Comparison of ENCODE assay signal across 7 cellular contexts in genomic region chr11:83051760-83052671, GRCh38. TPM values are rescaled to one million over a fixed set of nuclear protein-coding genes. Genes with fewer than 3 reads are reported as not detected.
DNase-seq lines count a peak whose midpoint lies in the region; ATAC-seq and TF ChIP-seq lines count a peak whose summit lies in the region.

No MANE protein-coding gene starts in this region.

- H3K27me3 Mint-ChIP-seq in activated T-helper 17 cell treated with anti-CD3 and anti-CD28 coated beads, Interleukin-2, amount 50 U/mL, for 72 hours: no peaks in the 10 kb centered on the region
- H3K27me3 Mint-ChIP-seq in naive thymus-derived CD4-positive, alpha-beta T cell: no peaks in the 10 kb centered on the region

- no peak overlapping the region for H3K27ac Mint-ChIP-seq in activated T-helper 17 cell treated with anti-CD3 and anti-CD28 coated beads, Interleukin-2, amount 50 U/mL, for 72 hours
- H3K27ac Mint-ChIP-seq in naive thymus-derived CD4-positive, alpha-beta T cell: no peak overlapping the region

- no peaks in the 10 kb centered on the region for H3K36me3 Mint-ChIP-seq in activated T-helper 17 cell treated with anti-CD3 and anti-CD28 coated beads, Interleukin-2, amount 50 U/mL, for 72 hours (ENCODE audit: low read depth)
- peaks cover 10 to 34% (median 25%) of the 10 kb centered on the region in 5 donors for H3K36me3 Mint-ChIP-seq in naive thymus-derived CD4-positive, alpha-beta T cell

- peak; percentile 68 for DNase-seq in HT1080 (ENCODE audit: low read depth)
- DNase-seq in right atrium auricular region (ENCODE audit: low spot score): no peak
- DNase-seq in naive thymus-derived CD4-positive, alpha-beta T cell: no peak

- H3K4me1 Mint-ChIP-seq in activated T-helper 17 cell treated with anti-CD3 and anti-CD28 coated beads, Interleukin-2, amount 50 U/mL, for 72 hours: peaks cover 29% of the 10 kb centered on the region
- H3K4me1 Mint-ChIP-seq in naive thymus-derived CD4-positive, alpha-beta T cell: peaks cover 20 to 64% (median 40%) of the 10 kb centered on the region in 7 donors

- no peaks in the 10 kb centered on the region for H3K9me3 ChIP-seq in right atrium auricular region
- peaks cover 0 to 6% of the 10 kb centered on the region in 2 donors for H3K9me3 ChIP-seq in stomach smooth muscle (ENCODE audit: control insufficient read depth in 2 of 2, low read length in 2 of 2)
- peaks cover 0 to 8% (median 0%) of the 10 kb centered on the region in 3 experiments for H3K9me3 ChIP-seq in naive thymus-derived CD4-positive, alpha-beta T cell (ENCODE audit: control insufficient read depth in 2 of 3, low read length in 3 of 3)

- peak overlapping the region; percentile 43 to 66 for H3K9ac ChIP-seq in stomach smooth muscle (ENCODE audit: low read length in 2 of 2)

- intact Hi-C loops in naive thymus-derived CD4-positive, alpha-beta T cell (cut with micrococcal nuclease): no loop called here

- peaks cover 10% of the 10 kb centered on the region for H3K9me3 Mint-ChIP-seq in activated T-helper 17 cell treated with anti-CD3 and anti-CD28 coated beads, Interleukin-2, amount 50 U/mL, for 72 hours
- H3K9me3 Mint-ChIP-seq in naive thymus-derived CD4-positive, alpha-beta T cell: peaks cover 0 to 23% (median 6%) of the 10 kb centered on the region in 11 donors

- peak; percentile 63 for ATAC-seq in activated T-helper 17 cell treated with anti-CD3 and anti-CD28 coated beads, Interleukin-2, amount 50 U/mL, for 72 hours (replicated peaks)
- no peak for ATAC-seq in naive thymus-derived CD4-positive, alpha-beta T cell
- ATAC-seq in HG03045 (IDR thresholded peaks at IDR 0.05; ENCODE audit: unreplicated experiment) (no peak), HG02884 (IDR thresholded peaks at IDR 0.05; ENCODE audit: unreplicated experiment) (no peak)

- H3K4me1 ChIP-seq in right atrium auricular region (peaks cover 0 to 65% of the 10 kb centered on the region in 2 donors), stomach smooth muscle (ENCODE audit: control insufficient read depth, insufficient read depth, low read length) (peaks cover 22% of the 10 kb centered on the region)
- peaks cover 7 to 8% of the 10 kb centered on the region in 2 donors for H3K4me1 ChIP-seq in naive thymus-derived CD4-positive, alpha-beta T cell (ENCODE audit: control insufficient read depth in 2 of 2, insufficient read depth in 2 of 2, low read length in 2 of 2)

- CTCF ChIA-PET in naive thymus-derived CD4-positive, alpha-beta T cell (lab: Charles Lee): interaction anchor here (0.6 to 0.9 kb wide), 4 partner anchors 89 to 329 kb away, joined by 3 to 4 read pairs (median 3); no protein-coding TSS in a partner anchor

- H3K27me3 ChIP-seq in right atrium auricular region (no peaks in the 10 kb centered on the region), stomach smooth muscle (ENCODE audit: control insufficient read depth in 1 of 2, insufficient read depth in 2 of 2, low read length in 2 of 2) (no peaks in the 10 kb centered on the region)
- no peaks in the 10 kb centered on the region for H3K27me3 ChIP-seq in naive thymus-derived CD4-positive, alpha-beta T cell (ENCODE audit: control insufficient read depth in 2 of 2, insufficient read depth in 2 of 2, low read length in 2 of 2)

- POLR2A ChIA-PET in naive thymus-derived CD4-positive, alpha-beta T cell (lab: Charles Lee): interaction anchor here (0.8 to 2.0 kb wide), 4 partner anchors 11 to 104 kb away, joined by 4 to 9 read pairs (median 4); partner anchors contain the start of genes PCF11 and RAB30

- H3K36me3 ChIP-seq in right atrium auricular region (no peaks in the 10 kb centered on the region), stomach smooth muscle (ENCODE audit: control insufficient read depth in 2 of 2, insufficient read depth in 2 of 2, low read length in 2 of 2) (peaks cover 0 to 4% of the 10 kb centered on the region in 2 donors)
- H3K36me3 ChIP-seq in naive thymus-derived CD4-positive, alpha-beta T cell (ENCODE audit: control insufficient read depth in 2 of 3, insufficient read depth in 3 of 3, low read length in 3 of 3): peaks cover 0 to 3% (median 3%) of the 10 kb centered on the region in 3 experiments

- TF ChIP-seq CTCF in right atrium auricular region (IDR thresholded peaks at IDR 0.05): no peak

- H3K4me3 ChIP-seq in right atrium auricular region (no peak overlapping the region), stomach smooth muscle (ENCODE audit: low read length in 2 of 2) (no peak overlapping the region)
- no peak overlapping the region for H3K4me3 ChIP-seq in naive thymus-derived CD4-positive, alpha-beta T cell (ENCODE audit: low read length)

- H3K27ac ChIP-seq in right atrium auricular region (peak overlapping the region; percentile 67 to 75), stomach smooth muscle (ENCODE audit: low read length) (peak overlapping the region; percentile 74)
- no peak overlapping the region for H3K27ac ChIP-seq in naive thymus-derived CD4-positive, alpha-beta T cell (ENCODE audit: low read depth, low read length)

- no peak overlapping the region for H3K4me3 Mint-ChIP-seq in activated T-helper 17 cell treated with anti-CD3 and anti-CD28 coated beads, Interleukin-2, amount 50 U/mL, for 72 hours
- H3K4me3 Mint-ChIP-seq in naive thymus-derived CD4-positive, alpha-beta T cell: no peak overlapping the region

RNA-seq across cellular contexts. Expression of gene RAB30, which starts 19.7 kb away (rescaled TPM):
- 3.2 and 6.0 TPM in 2 replicates for total RNA-seq in HT1080 (2014; rRNA removed; shearing (Covaris generic))
- polyA plus RNA-seq in HT1080 (2015; cell fraction: cytosol; rRNA removed): 3.8 and 4.1 TPM in 2 replicates
- 5.4 and 7.6 TPM in 2 replicates for polyA plus RNA-seq in HT1080 (2015; cell fraction: nucleus; rRNA removed)
- total RNA-seq in activated T-helper 17 cell treated with anti-CD3 and anti-CD28 coated beads, Interleukin-2, amount 50 U/mL, for 72 hours: 1 to 10 TPM; 7.0 to 8.7 TPM
- total RNA-seq in right atrium auricular region: 10 to 100 TPM; 12.1 to 19.0 TPM
- 10 to 100 TPM in 4 of 5 experiments, 1 to 10 TPM in 1; 7.4 to 50.2 (median 24.7) TPM for total RNA-seq in naive thymus-derived CD4-positive, alpha-beta T cell
- 10 to 100 TPM; 14.1 to 22.9 TPM for polyA plus RNA-seq in naive thymus-derived CD4-positive, alpha-beta T cell
